ENCODE assay signal across 9 cellular contexts in genomic region chr4:88008624-88009235, GRCh38. TPM values are rescaled to one million over a fixed set of nuclear protein-coding genes. Genes with fewer than 3 reads are reported as not detected.
A peak's percentile ranks its signal among the peaks of the same experiment; 100 is the strongest.
DNase-seq lines count a peak whose midpoint lies in the region; ATAC-seq and FAIRE-seq lines count a peak whose summit lies in the region.
"Had no signal": no experiment of that assay in that cellular context is flagged by ENCODE, and none has a peak within 500 bp of the region (broad histone marks: within the 10 kb centered on the region; RNA-seq: fewer than 3 reads in every experiment).

No MANE protein-coding gene starts in this region.

- H3K36me3 ChIP-seq in effector memory CD4-positive, alpha-beta T cell (ENCODE audit: control insufficient read depth, insufficient read depth, low read length): no peaks in the 10 kb centered on the region

- H3K4me3 Mint-ChIP-seq in natural killer cell treated with Interleukin-12 subunit alpha and Interleukin-12 subunit beta and Interleukin-15 and Interleukin-18, amount 100 ng/mL, for 72 hours: peak overlapping the region; percentile 95

- peak overlapping the region; percentile 74 for H3K4me3 ChIP-seq in effector memory CD4-positive, alpha-beta T cell (ENCODE audit: insufficient read depth, low read depth, low read length, poor library complexity, severe bottlenecking)

- no peak for ATAC-seq in natural killer cell treated with Interleukin-12 subunit alpha and Interleukin-12 subunit beta and Interleukin-15 and Interleukin-18, amount 100 ng/mL, for 72 hours
- no peak for ATAC-seq in GM18907 (IDR thresholded peaks at IDR 0.05; ENCODE audit: unreplicated experiment)
- no peak for ATAC-seq in HG02973 (IDR thresholded peaks at IDR 0.05; ENCODE audit: unreplicated experiment)

- DNase-seq in GM19238 (ENCODE audit: insufficient read length, low spot score): peak; percentile 10
- DNase-seq in RCC 7860 (ENCODE audit: low spot score): peak; percentile 11
- DNase-seq in effector memory CD4-positive, alpha-beta T cell: no peak
- no peak for DNase-seq in natural killer cell treated with Interleukin-12 subunit alpha and Interleukin-12 subunit beta and Interleukin-15 and Interleukin-18, amount 100 ng/mL, for 72 hours (ENCODE audit: low spot score)
- no peak for DNase-seq in activated effector memory CD4-positive, alpha-beta T cell treated with anti-CD3 and anti-CD28 coated beads, Interleukin-2, amount 50 U/mL, for 16 hours
- DNase-seq in NK-92 treated with Interleukin-12 subunit alpha and Interleukin-12 subunit beta, amount 100 ng/mL, for 24 hours (lab: John Stamatoyannopoulos, UW): no peak

- H3K9me3 ChIP-seq in effector memory CD4-positive, alpha-beta T cell (ENCODE audit: control insufficient read depth, low read length): no peaks in the 10 kb centered on the region

- peaks cover 29 to 35% of the 10 kb centered on the region in 2 donors for H3K4me1 Mint-ChIP-seq in natural killer cell treated with Interleukin-12 subunit alpha and Interleukin-12 subunit beta and Interleukin-15 and Interleukin-18, amount 100 ng/mL, for 72 hours (ENCODE audit: low read depth in 2 of 2)

- peak overlapping the region; percentile 66 to 75 for H3K27ac Mint-ChIP-seq in natural killer cell treated with Interleukin-12 subunit alpha and Interleukin-12 subunit beta and Interleukin-15 and Interleukin-18, amount 100 ng/mL, for 72 hours

- H3K4me1 ChIP-seq in effector memory CD4-positive, alpha-beta T cell (ENCODE audit: control insufficient read depth, insufficient read depth, low read length, poor library complexity, severe bottlenecking): no peaks in the 10 kb centered on the region

- no peak overlapping the region for H3K27ac ChIP-seq in effector memory CD4-positive, alpha-beta T cell (ENCODE audit: insufficient read depth, low read length, poor library complexity, severe bottlenecking)

- no peak for FAIRE-seq in RCC 7860 (lab: Jason Lieb, UNC)

- no peaks in the 10 kb centered on the region for H3K36me3 Mint-ChIP-seq in natural killer cell treated with Interleukin-12 subunit alpha and Interleukin-12 subunit beta and Interleukin-15 and Interleukin-18, amount 100 ng/mL, for 72 hours

- no peaks in the 10 kb centered on the region for H3K27me3 ChIP-seq in effector memory CD4-positive, alpha-beta T cell (replicated peaks; ENCODE audit: control insufficient read depth, insufficient read depth, low read length, poor library complexity, severe bottlenecking)

- no peaks in the 10 kb centered on the region for H3K9me3 Mint-ChIP-seq in natural killer cell treated with Interleukin-12 subunit alpha and Interleukin-12 subunit beta and Interleukin-15 and Interleukin-18, amount 100 ng/mL, for 72 hours

- H3K27me3 Mint-ChIP-seq in natural killer cell treated with Interleukin-12 subunit alpha and Interleukin-12 subunit beta and Interleukin-15 and Interleukin-18, amount 100 ng/mL, for 72 hours: peaks cover 0 to 9% of the 10 kb centered on the region in 2 donors

RNA-seq across cellular contexts. Expression of gene PKD2, which starts 1.3 kb away (rescaled TPM):
- total RNA-seq in natural killer cell treated with Interleukin-12 subunit alpha and Interleukin-12 subunit beta and Interleukin-15 and Interleukin-18, amount 100 ng/mL, for 72 hours: 10 to 100 TPM in 1 of 2 donors, 1 to 10 TPM in 1; 7.8 to 19.5 TPM

RNA-seq across cellular contexts. Expression of gene SPP1, which starts 33.2 kb away (rescaled TPM):
- not detected for total RNA-seq in natural killer cell treated with Interleukin-12 subunit alpha and Interleukin-12 subunit beta and Interleukin-15 and Interleukin-18, amount 100 ng/mL, for 72 hours
- total RNA-seq: activated CD8-positive, alpha-beta memory T cell treated with anti-CD3 and anti-CD28 coated beads for 36 hours had no signal

Comparison
In these comparisons a context has a peak if more than half of its experiments do, and no peak if none do; other contexts are left out.
1. DNase-seq: peak in GM19238 (single experiment) and RCC 7860 (single experiment); none in effector memory CD4-positive, alpha-beta T cell (0 of 3), natural killer cell treated with Interleukin-12 subunit alpha and Interleukin-12 subunit beta and Interleukin-15 and Interleukin-18, amount 100 ng/mL, for 72 hours (single experiment), activated effector memory CD4-positive, alpha-beta T cell treated with anti-CD3 and anti-CD28 coated beads, Interleukin-2, amount 50 U/mL, for 16 hours (single experiment) and NK-92 treated with Interleukin-12 subunit alpha and Interleukin-12 subunit beta, amount 100 ng/mL, for 24 hours (single experiment).